In genomic region chr9:121200346-121200745, GRCh38 we compare ENCODE assay signal across 8 cellular contexts. TPM values are rescaled to one million over a fixed set of nuclear protein-coding genes. Genes with fewer than 3 reads are reported as not detected.
DNase-seq lines count a peak whose midpoint lies in the region; ATAC-seq and TF ChIP-seq lines count a peak whose summit lies in the region.

No MANE protein-coding gene starts in this region.

- CTCF ChIA-PET in PC-3 (lab: Charles Lee): no interaction called here

- no peak for TF ChIP-seq POLR2A in erythroblast (IDR thresholded peaks at IDR 0.05; ENCODE audit: low read length)

- H4K20me1 ChIP-seq in DOHH2 (ENCODE audit: control insufficient read depth, insufficient read depth, low read depth, low read length) (peaks cover 26% of the 10 kb centered on the region), PC-3 (ENCODE audit: low read length) (peaks cover 57% of the 10 kb centered on the region)

- H3K79me2 ChIP-seq in DOHH2 (ENCODE audit: control insufficient read depth, low read length) (peaks cover 82% of the 10 kb centered on the region), PC-3 (ENCODE audit: low read length) (peaks cover 68% of the 10 kb centered on the region), parathyroid adenoma (peaks cover 29% of the 10 kb centered on the region)

- BruUV-seq in PC-3 (replicated peaks; lab: Mats Ljungman, UMichigan): TSS peak; percentile 51

- intact Hi-C loops in PC-3 (cut with micrococcal nuclease): no loop called here

- POLR2A ChIA-PET in PC-3 (lab: Charles Lee; ENCODE audit: unreplicated experiment): no interaction called here

- peak overlapping the region; percentile 96 for H3K9ac ChIP-seq in PC-3 (ENCODE audit: low read length)
- no peak overlapping the region for H3K9ac ChIP-seq in parathyroid adenoma

- TF ChIP-seq CTCF in DOHH2 (IDR thresholded peaks at IDR 0.05; ENCODE audit: low read depth, low read length, poor library complexity, severe bottlenecking) (no peak), PC-3 (conservative IDR thresholded peaks at IDR 0.05; ENCODE audit: low read depth, low read length) (no peak), parathyroid adenoma (IDR thresholded peaks at IDR 0.05) (no peak)

- H3K4me3 ChIP-seq in DOHH2 (ENCODE audit: low read length) (peak overlapping the region; percentile 80), PC-3 (ENCODE audit: low read length) (peak overlapping the region; percentile 97), parathyroid adenoma (ENCODE audit: low read depth, low read length) (peak overlapping the region; percentile 93)

- H3K9me2 ChIP-seq in DOHH2 (replicated peaks; ENCODE audit: control insufficient read depth, low read length): no peaks in the 10 kb centered on the region
- no peaks in the 10 kb centered on the region for H3K9me2 ChIP-seq in PC-3 (replicated peaks; ENCODE audit: low read length)

- H3K27me3 ChIP-seq in DOHH2 (ENCODE audit: control insufficient read depth, low read length) (no peaks in the 10 kb centered on the region), PC-3 (ENCODE audit: low read length) (no peaks in the 10 kb centered on the region), parathyroid adenoma (ENCODE audit: control insufficient read depth, insufficient read depth, low read length) (no peaks in the 10 kb centered on the region)

- H2AFZ ChIP-seq in PC-3 (ENCODE audit: low read length) (no peak overlapping the region), parathyroid adenoma (no peak overlapping the region)

- H3K9me3 ChIP-seq in DOHH2 (ENCODE audit: control insufficient read depth, insufficient read depth, low read length): no peaks in the 10 kb centered on the region
- H3K9me3 ChIP-seq in PC-3 (ENCODE audit: low read length): no peaks in the 10 kb centered on the region
- H3K9me3 ChIP-seq in parathyroid adenoma (ENCODE audit: control insufficient read depth, low read length): no peaks in the 10 kb centered on the region

- DNase-seq in PC-3 (no peak), erythroblast (lab: John Stamatoyannopoulos, UW) (peak; percentile 38 to 55), GM19238 (ENCODE audit: insufficient read length, low spot score) (no peak), NCI-H2107 treated with DMSO at 0.1 percent for 48 hours (lab: John Stamatoyannopoulos, UW; ENCODE audit: unreplicated experiment) (no peak), NCI-H187 treated with DMSO at 0.1 percent for 48 hours (lab: John Stamatoyannopoulos, UW) (no peak)
- no peak for DNase-seq in activated CD8-positive, alpha-beta memory T cell treated with anti-CD3 and anti-CD28 coated beads for 24 hours

- ATAC-seq in PC-3: no peak

- H3K36me3 ChIP-seq in DOHH2 (ENCODE audit: control insufficient read depth, low read length): peaks cover 37% of the 10 kb centered on the region
- no peaks in the 10 kb centered on the region for H3K36me3 ChIP-seq in PC-3 (ENCODE audit: low read depth, low read length)
- H3K36me3 ChIP-seq in parathyroid adenoma (ENCODE audit: control insufficient read depth, insufficient read depth, low read length): no peaks in the 10 kb centered on the region

- no peaks in the 10 kb centered on the region; the same call in 1 of the 2 replicates for H3F3A ChIP-seq in DOHH2 (ENCODE audit: control insufficient read depth, insufficient read depth)
- no peaks in the 10 kb centered on the region for H3F3A ChIP-seq in PC-3 (ENCODE audit: low read length, unreplicated experiment)

- H3K4me2 ChIP-seq in DOHH2 (ENCODE audit: low read length): peak overlapping the region; percentile 93
- H3K4me2 ChIP-seq in PC-3 (ENCODE audit: low read length): peak overlapping the region; percentile 90
- peak overlapping the region; percentile 95 for H3K4me2 ChIP-seq in parathyroid adenoma (ENCODE audit: low read length)

- peak overlapping the region; percentile 75; the same call in 1 of the 2 replicates for H3K27ac ChIP-seq in DOHH2 (ENCODE audit: low read depth, low read length)
- H3K27ac ChIP-seq in PC-3 (ENCODE audit: low read length): no peak overlapping the region
- H3K27ac ChIP-seq in parathyroid adenoma: no peak overlapping the region

- peaks cover 78% of the 10 kb centered on the region for H3K4me1 ChIP-seq in DOHH2 (ENCODE audit: control insufficient read depth, low read length)
- peaks cover 21% of the 10 kb centered on the region for H3K4me1 ChIP-seq in PC-3 (ENCODE audit: insufficient read depth, low read length)
- peaks cover 4% of the 10 kb centered on the region for H3K4me1 ChIP-seq in parathyroid adenoma

RNA-seq across cellular contexts. Expression of gene RAB14, which starts 1.3 kb away (rescaled TPM):
- total RNA-seq in PC-3 (2014; rRNA removed): 13.8 and 14.9 TPM in 2 replicates

Comparison
In these comparisons a context has a peak if more than half of its experiments do, and no peak if none do; other contexts are left out.
1. DNase-seq: peak in erythroblast (2 of 2); none in PC-3 (single experiment), GM19238 (single experiment), NCI-H2107 treated with DMSO at 0.1 percent for 48 hours (single experiment), activated CD8-positive, alpha-beta memory T cell treated with anti-CD3 and anti-CD28 coated beads for 24 hours (single experiment) and NCI-H187 treated with DMSO at 0.1 percent for 48 hours (single experiment).
2. Peak in every context shown above with its lines, with median percentiles within 50 percentile points of each other: H3K4me2 ChIP-seq and H3K4me3 ChIP-seq.